In genomic region chr17:54968259-54968953, GRCh38 we compare ENCODE assay signal across 8 cellular contexts. TPM values are rescaled to one million over a fixed set of nuclear protein-coding genes. Genes with fewer than 3 reads are reported as not detected.
DNase-seq lines count a peak whose midpoint lies in the region; ATAC-seq and TF ChIP-seq lines count a peak whose summit lies in the region.

TSS of gene COX11 (minus strand) at chr17:54968654. CDS start at chr17:54968646, 8 bp downstream.
A gene with protein sequence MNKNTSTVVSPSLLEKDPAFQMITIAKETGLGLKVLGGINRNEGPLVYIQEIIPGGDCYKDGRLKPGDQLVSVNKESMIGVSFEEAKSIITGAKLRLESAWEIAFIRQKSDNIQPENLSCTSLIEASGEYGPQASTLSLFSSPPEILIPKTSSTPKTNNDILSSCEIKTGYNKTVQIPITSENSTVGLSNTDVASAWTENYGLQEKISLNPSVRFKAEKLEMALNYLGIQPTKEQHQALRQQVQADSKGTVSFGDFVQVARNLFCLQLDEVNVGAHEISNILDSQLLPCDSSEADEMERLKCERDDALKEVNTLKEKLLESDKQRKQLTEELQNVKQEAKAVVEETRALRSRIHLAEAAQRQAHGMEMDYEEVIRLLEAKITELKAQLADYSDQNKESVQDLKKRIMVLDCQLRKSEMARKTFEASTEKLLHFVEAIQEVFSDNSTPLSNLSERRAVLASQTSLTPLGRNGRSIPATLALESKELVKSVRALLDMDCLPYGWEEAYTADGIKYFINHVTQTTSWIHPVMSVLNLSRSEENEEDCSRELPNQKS (plus strand): TSS chr17:54968765. CDS start chr17:54986220, 17,455 bp downstream.

- no peak within 1 kb of the TSS for H3K4me3 Mint-ChIP-seq in endothelial cell (ENCODE audit: unreplicated experiment)

- no peak for TF ChIP-seq CTCF in endothelial cell (IDR thresholded peaks at IDR 0.05; ENCODE audit: unreplicated experiment)

- H3K4me1 Mint-ChIP-seq in endothelial cell (ENCODE audit: unreplicated experiment), result peaks cover 7% of the 10 kb centered on the region

- no peaks in the 10 kb centered on the region for H3K9me3 Mint-ChIP-seq in endothelial cell (ENCODE audit: unreplicated experiment)

- H3K27ac Mint-ChIP-seq in endothelial cell (ENCODE audit: unreplicated experiment), result peak within 1 kb of the TSS; percentile 31

- DNase-seq in D341Med (ENCODE audit: low spot score), result peak; percentile 98
- peak; percentile 42 to 96 (median 89) for DNase-seq in HUDEP-2 (lab: John Stamatoyannopoulos, UW; ENCODE audit: unreplicated experiment in 76 of 76)
- DNase-seq in NOMO-1 treated with DMSO at 0.1 percent for 48 hours (lab: John Stamatoyannopoulos, UW; ENCODE audit: unreplicated experiment), result peak; percentile 91
- DNase-seq in activated CD8-positive, alpha-beta memory T cell treated with anti-CD3 and anti-CD28 coated beads, Interleukin-2, amount 50 U/mL, for 1 hour (ENCODE audit: extremely low read depth), result peak; percentile 76
- DNase-seq in endothelial cell (ENCODE audit: low spot score), result peak; percentile 96
- DNase-seq in mesenteric fat pad (ENCODE audit: low spot score), result peak; percentile 96
- DNase-seq in stimulated activated CD8-positive, alpha-beta memory T cell treated with anti-CD3 and anti-CD28 coated beads, Interleukin-15, amount 100 ng/mL, for 1 hour (ENCODE audit: low read depth), result peak; percentile 79

- peak; percentile 86 for ATAC-seq in GM21423 (IDR thresholded peaks at IDR 0.05; ENCODE audit: unreplicated experiment)

- H3K36me3 Mint-ChIP-seq in endothelial cell (ENCODE audit: low read depth, unreplicated experiment), result no peaks in the 10 kb centered on the region

- no peaks in the 10 kb centered on the region for H3K27me3 Mint-ChIP-seq in endothelial cell (ENCODE audit: unreplicated experiment)

RNA-seq across cellular contexts. Expression of gene COX11, which starts in this region (rescaled TPM):
- 38.0 TPM for total RNA-seq in endothelial cell (ENCODE audit: unreplicated experiment)
- 40.4 TPM for total RNA-seq in mesenteric fat pad

RNA-seq across cellular contexts. Expression of the second gene that starts in this region (rescaled TPM):
- total RNA-seq in endothelial cell (ENCODE audit: unreplicated experiment) (7.5 TPM), mesenteric fat pad (8.6 TPM)

Comparison
In these comparisons a context has a peak if more than half of its experiments do, and no peak if none do; other contexts are left out.
1. Peak in every context shown above with its lines: DNase-seq and ATAC-seq.